1 cellular context compared by ENCODE assay signal in genomic region chr2:8678731-8679566, GRCh38.
TF ChIP-seq lines count a peak whose summit lies in the region.

No MANE protein-coding gene starts in this region.

TF ChIP-seq in A549, 52 proteins besides CTCF, POLR2A, EP300 and RAD21 (continued from another document):
- TF ChIP-seq HMGXB4 (CRISPR knock-in tag; IDR thresholded peaks at IDR 0.05; ENCODE audit: borderline replicate concordance) = peak; percentile 77
- peak; percentile 76; the same call in 2 of the 3 replicates for TF ChIP-seq BCL3 (IDR thresholded peaks at IDR 0.05)
- no peak for TF ChIP-seq CEBPB (IDR thresholded peaks at IDR 0.05)
- TF ChIP-seq ZC3H11A (IDR thresholded peaks at IDR 0.05) = no peak
- TF ChIP-seq CHD2 (IDR thresholded peaks at IDR 0.05; ENCODE audit: low read length, partially characterized antibody) = peak; percentile 79
- peak; percentile 28 for TF ChIP-seq MAFK (IDR thresholded peaks at IDR 0.05; ENCODE audit: partially characterized antibody)
- TF ChIP-seq PHF8 (IDR thresholded peaks at IDR 0.05; ENCODE audit: borderline replicate concordance, low read depth) = peak; percentile 67; the same call in 1 of the 2 replicates
- TF ChIP-seq RNF2 (IDR thresholded peaks at IDR 0.05; ENCODE audit: borderline replicate concordance, low read depth) = 0 out of 2 replicates have a peak, but pooled peaks have one; percentile 47
- TF ChIP-seq SMC3 (IDR thresholded peaks at IDR 0.05) = 0 out of 3 replicates have a peak, but pooled peaks have one; percentile 9
- peak; percentile 52 for TF ChIP-seq MAX (IDR thresholded peaks at IDR 0.05)
- 0 out of 2 replicates have a peak, but pooled peaks have one; percentile 47 for TF ChIP-seq BHLHE40 (IDR thresholded peaks at IDR 0.05; ENCODE audit: low read depth, low read length)
- peak; percentile 55; the same call in 1 of the 2 replicates for TF ChIP-seq MYC (IDR thresholded peaks at IDR 0.05; ENCODE audit: borderline replicate concordance, low read length)
- TF ChIP-seq HOXB5 (CRISPR knock-in tag; IDR thresholded peaks at IDR 0.05) = peak; percentile 98
- TF ChIP-seq JUN (IDR thresholded peaks at IDR 0.05) = peak; percentile 35 to 73; a peak in 4 of 5 replicates
- TF ChIP-seq HEYL (CRISPR knock-in tag; IDR thresholded peaks at IDR 0.05) = no peak
